8 cellular contexts compared by ENCODE assay signal in genomic region chr9:124256517-124257069, GRCh38. TPM values are rescaled to one million over a fixed set of nuclear protein-coding genes. Genes with fewer than 3 reads are reported as not detected.
DNase-seq lines count a peak whose midpoint lies in the region; ATAC-seq lines count a peak whose summit lies in the region.

No MANE protein-coding gene starts in this region.

- peak overlapping the region; percentile 65 to 95 (median 92) for H3K4me3 Mint-ChIP-seq in CD4-positive, alpha-beta memory T cell
- peak overlapping the region; percentile 85 to 96 (median 91) for H3K4me3 Mint-ChIP-seq in IgD-negative memory B cell
- H3K4me3 Mint-ChIP-seq in activated naive CD8-positive, alpha-beta T cell treated with anti-CD3 and anti-CD28 coated beads, Interleukin-2, amount 50 U/mL, for 24 hours = peak overlapping the region; percentile 83

- H3K4me1 ChIP-seq in CD4-positive, alpha-beta memory T cell (ENCODE audit: insufficient read depth, low read length) = peaks cover 31% of the 10 kb centered on the region
- peaks cover 35% of the 10 kb centered on the region for H3K4me1 ChIP-seq in mesodermal cell (ENCODE audit: control insufficient read depth, insufficient read depth, low read length, poor library complexity, severe bottlenecking)

- H3K27ac ChIP-seq in CD4-positive, alpha-beta memory T cell (ENCODE audit: low read depth, low read length) = no peak overlapping the region
- H3K27ac ChIP-seq in mesodermal cell (ENCODE audit: low read depth, low read length, severe bottlenecking) = peak overlapping the region; percentile 71

- peaks cover 0 to 8% of the 10 kb centered on the region in 2 donors for H3K36me3 Mint-ChIP-seq in CD4-positive, alpha-beta memory T cell
- peaks cover 2% of the 10 kb centered on the region for H3K36me3 Mint-ChIP-seq in IgD-negative memory B cell
- H3K36me3 Mint-ChIP-seq in activated naive CD8-positive, alpha-beta T cell treated with anti-CD3 and anti-CD28 coated beads, Interleukin-2, amount 50 U/mL, for 24 hours (ENCODE audit: low read depth) = peaks cover 2% of the 10 kb centered on the region

- H3K27me3 ChIP-seq in CD4-positive, alpha-beta memory T cell (ENCODE audit: insufficient read depth, low read length) = no peaks in the 10 kb centered on the region

- no peak overlapping the region for H3K4me3 ChIP-seq in CD4-positive, alpha-beta memory T cell (ENCODE audit: low read length in 2 of 2)
- H3K4me3 ChIP-seq in mesodermal cell (ENCODE audit: extremely low read depth, insufficient read depth, low read length, poor library complexity, severe bottlenecking) = no peak overlapping the region

- H3K9me3 Mint-ChIP-seq in CD4-positive, alpha-beta memory T cell = peaks cover 0 to 2% (median 0%) of the 10 kb centered on the region in 8 donors
- peaks cover 0 to 1% (median 0%) of the 10 kb centered on the region in 3 donors for H3K9me3 Mint-ChIP-seq in IgD-negative memory B cell
- H3K9me3 Mint-ChIP-seq in activated naive CD8-positive, alpha-beta T cell treated with anti-CD3 and anti-CD28 coated beads, Interleukin-2, amount 50 U/mL, for 24 hours = no peaks in the 10 kb centered on the region

- H3K27ac Mint-ChIP-seq in CD4-positive, alpha-beta memory T cell = peak overlapping the region in 3 of 7 donors; percentile 55 to 87 (median 83)
- H3K27ac Mint-ChIP-seq in IgD-negative memory B cell = peak overlapping the region; percentile 67 to 90 (median 75)
- peak overlapping the region; percentile 56 for H3K27ac Mint-ChIP-seq in activated naive CD8-positive, alpha-beta T cell treated with anti-CD3 and anti-CD28 coated beads, Interleukin-2, amount 50 U/mL, for 24 hours

- H3K9me3 ChIP-seq in CD4-positive, alpha-beta memory T cell (ENCODE audit: control insufficient read depth in 1 of 2, low read length in 2 of 2) = no peaks in the 10 kb centered on the region
- H3K9me3 ChIP-seq in mesodermal cell (ENCODE audit: control insufficient read depth, low read length) = no peaks in the 10 kb centered on the region

- CTCF ChIA-PET in CD4-positive, alpha-beta memory T cell (lab: Charles Lee; ENCODE audit: partially characterized antibody) = no interaction called here

- ATAC-seq in activated naive CD8-positive, alpha-beta T cell treated with anti-CD3 and anti-CD28 coated beads, Interleukin-2, amount 50 U/mL, for 24 hours = no peak
- no peak for ATAC-seq in HG03175 (IDR thresholded peaks at IDR 0.05; ENCODE audit: unreplicated experiment)

- H3K27me3 Mint-ChIP-seq in CD4-positive, alpha-beta memory T cell = no peaks in the 10 kb centered on the region
- no peaks in the 10 kb centered on the region for H3K27me3 Mint-ChIP-seq in IgD-negative memory B cell
- H3K27me3 Mint-ChIP-seq in activated naive CD8-positive, alpha-beta T cell treated with anti-CD3 and anti-CD28 coated beads, Interleukin-2, amount 50 U/mL, for 24 hours = peaks cover 43% of the 10 kb centered on the region

- POLR2A ChIA-PET in CD4-positive, alpha-beta memory T cell (lab: Charles Lee; ENCODE audit: partially characterized antibody) = no interaction called here

- H3K36me3 ChIP-seq in CD4-positive, alpha-beta memory T cell (ENCODE audit: insufficient read depth, low read length) = no peaks in the 10 kb centered on the region
- no peaks in the 10 kb centered on the region for H3K36me3 ChIP-seq in mesodermal cell (ENCODE audit: control insufficient read depth, insufficient read depth, low read length)

- WGBS in mesodermal cell (ENCODE audit: insufficient coverage in 2 of 2), 2 experiments = 84 to 90% methylated on average over 6 to 8 of the region's 11 CpGs

- H3K4me1 Mint-ChIP-seq in CD4-positive, alpha-beta memory T cell = peaks cover 31 to 65% (median 46%) of the 10 kb centered on the region in 4 donors
- peaks cover 35 to 45% (median 38%) of the 10 kb centered on the region in 3 donors for H3K4me1 Mint-ChIP-seq in IgD-negative memory B cell
- H3K4me1 Mint-ChIP-seq in activated naive CD8-positive, alpha-beta T cell treated with anti-CD3 and anti-CD28 coated beads, Interleukin-2, amount 50 U/mL, for 24 hours = peaks cover 74% of the 10 kb centered on the region

- intact Hi-C loops in CD4-positive, alpha-beta memory T cell (cut with micrococcal nuclease) = loop anchor here (10.0 kb wide), 3 partner anchors 52 to 158 kb away; partner anchors contain the start of gene PSMB7

- no peak for DNase-seq in CD4-positive, alpha-beta memory T cell
- DNase-seq in activated naive CD8-positive, alpha-beta T cell treated with anti-CD3 and anti-CD28 coated beads, Interleukin-2, amount 50 U/mL, for 24 hours = no peak
- no peak for DNase-seq in nucleus accumbens (lab: John Stamatoyannopoulos, UW)
- no peak for DNase-seq in SIG-M5 (lab: John Stamatoyannopoulos, UW)
- no peak for DNase-seq in NCI-H446 treated with DMSO at 0.1 percent for 48 hours (lab: John Stamatoyannopoulos, UW)

RNA-seq across cellular contexts. Expression of gene NEK6, which starts 1.2 kb away (rescaled TPM):
- total RNA-seq in CD4-positive, alpha-beta memory T cell = 10 to 100 TPM in 1 of 2 experiments, 1 to 10 TPM in 1; 9.9 to 11.7 TPM
- 1 to 10 TPM; 3.8 to 7.1 TPM for polyA plus RNA-seq in CD4-positive, alpha-beta memory T cell
- polyA plus RNA-seq in IgD-negative memory B cell = 76.2 TPM
- polyA plus RNA-seq in mesodermal cell (2013, experiment 1 of 2) = 28.5 TPM
- polyA plus RNA-seq in mesodermal cell (2013, experiment 2 of 2) = 27.9 TPM
